8 cellular contexts compared by ENCODE assay signal in the genomic region with DNA sequence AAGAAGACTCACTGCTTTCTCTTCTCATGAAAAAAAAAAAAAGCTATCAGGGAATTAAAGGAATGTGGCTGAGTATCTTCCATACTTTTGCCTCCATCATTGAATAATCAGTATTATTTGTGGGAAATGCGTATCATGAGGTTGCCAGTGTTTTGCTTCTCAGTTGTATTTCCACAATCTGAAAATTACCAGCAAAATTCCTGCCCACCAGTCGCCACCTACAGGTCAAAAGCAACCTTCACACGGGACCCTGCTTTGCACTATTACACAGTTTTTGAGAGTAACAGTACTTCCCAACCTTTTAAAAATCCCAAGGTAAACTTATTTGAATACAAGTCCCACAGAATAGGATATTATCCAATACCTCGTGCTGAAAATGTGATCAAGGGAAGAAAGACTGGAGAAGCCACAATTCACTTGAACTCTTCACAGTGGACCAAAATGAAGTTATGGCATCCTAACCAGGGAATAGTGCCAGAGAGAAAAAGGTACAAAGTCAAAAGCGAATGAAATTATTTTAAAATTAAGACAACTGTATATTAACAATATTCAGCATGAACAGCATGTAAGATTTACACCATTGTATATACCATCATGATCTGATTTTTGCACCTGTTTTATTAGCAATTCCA. TPM values are rescaled to one million over a fixed set of nuclear protein-coding genes. Genes with fewer than 3 reads are reported as not detected.
A peak's percentile ranks its signal among the peaks of the same experiment; 100 is the strongest.
DNase-seq lines count a peak whose midpoint lies in the region; ATAC-seq, FAIRE-seq and TF ChIP-seq lines count a peak whose summit lies in the region.
"Had no signal": no experiment of that assay in that cellular context is flagged by ENCODE, and none has a peak within 500 bp of the region (broad histone marks: within the 10 kb centered on the region; RNA-seq: fewer than 3 reads in every experiment).

No MANE protein-coding gene starts in this region.

- H3K27me3 Mint-ChIP-seq in endodermal cell (ENCODE audit: insufficient read depth): peaks cover 16% of the 10 kb centered on the region

- H3K9me3 Mint-ChIP-seq in endodermal cell: peaks cover 49% of the 10 kb centered on the region
- H3K9me3 Mint-ChIP-seq: naive B cell had no signal

- no peaks in the 10 kb centered on the region for H3K27me3 ChIP-seq in endodermal cell (ENCODE audit: control insufficient read depth, insufficient read depth, low read length, poor library complexity, severe bottlenecking)
- H3K27me3 ChIP-seq in pancreas: peaks cover 0 to 9% (median 0%) of the 10 kb centered on the region in 4 donors

- no peaks in the 10 kb centered on the region for H3K36me3 ChIP-seq in endodermal cell (ENCODE audit: control insufficient read depth, insufficient read depth, low read length)
- H3K36me3 ChIP-seq in pancreas: no peaks in the 10 kb centered on the region

- no peak overlapping the region for H3K4me3 Mint-ChIP-seq in endodermal cell
- H3K4me3 Mint-ChIP-seq: naive B cell had no signal

- H3K9me3 ChIP-seq in endodermal cell (ENCODE audit: control insufficient read depth, low read length): no peaks in the 10 kb centered on the region
- H3K9me3 ChIP-seq in pancreas: no peaks in the 10 kb centered on the region

- H3K9ac ChIP-seq in endodermal cell (ENCODE audit: extremely low read depth, low read length, poor library complexity, severe bottlenecking): no peak overlapping the region

- ATAC-seq in GM19351 (IDR thresholded peaks at IDR 0.05; ENCODE audit: unreplicated experiment) (peak; percentile 66), pancreas (peak; percentile 46 to 73 (median 57)), GM21526 (IDR thresholded peaks at IDR 0.05; ENCODE audit: low FRiP score, unreplicated experiment) (no peak)

- 21% methylated on average over 4 of the region's 5 CpGs; no CpG with 5 or more reads in 1 of the 2 experiments for WGBS in endodermal cell (ENCODE audit: insufficient coverage in 1 of 2, insufficient read length in 1 of 2), 2 experiments
- WGBS in pancreas, 2 donors: 8 to 11% methylated on average over 5 of the region's 5 CpGs

- peak; percentile 80 for FAIRE-seq in pancreas (lab: Jason Lieb, UNC)

- no peaks in the 10 kb centered on the region for H3K4me1 Mint-ChIP-seq in endodermal cell

- intact Hi-C loops in pancreas (cut with DNase I): no loop called here

- DNase-seq in D341Med (ENCODE audit: low spot score): peak; percentile 50
- DNase-seq in RKO (ENCODE audit: low spot score): peak; percentile 46
- DNase-seq in endodermal cell: peak; percentile 51
- DNase-seq in pancreas: peak in 1 of 6 donors; percentile 26
- no peak for DNase-seq in NCI-H1436 (lab: John Stamatoyannopoulos, UW)
- DNase-seq: naive B cell had no signal

- no peaks in the 10 kb centered on the region for H3K36me3 Mint-ChIP-seq in endodermal cell (ENCODE audit: low read depth)
- H3K36me3 Mint-ChIP-seq: naive B cell had no signal

- peak; percentile 78 for TF ChIP-seq CTCF in endodermal cell (conservative IDR thresholded peaks at IDR 0.05)
- TF ChIP-seq CTCF in pancreas (IDR thresholded peaks at IDR 0.05): peak; percentile 16 to 59 (median 40)

- no peak overlapping the region for H3K4me3 ChIP-seq in endodermal cell (ENCODE audit: low read length)
- H3K4me3 ChIP-seq in pancreas: no peak overlapping the region

- peaks cover 3% of the 10 kb centered on the region for H3K4me1 ChIP-seq in endodermal cell (ENCODE audit: control insufficient read depth, insufficient read depth, low read length)
- H3K4me1 ChIP-seq in pancreas: no peaks in the 10 kb centered on the region

- H3K27ac Mint-ChIP-seq in endodermal cell: no peak overlapping the region
- H3K27ac Mint-ChIP-seq: naive B cell had no signal

- H3K27ac ChIP-seq in endodermal cell (ENCODE audit: low read depth, low read length) (no peak overlapping the region), pancreas (no peak overlapping the region)

RNA-seq across cellular contexts. Expression of gene PGRMC1, which starts 30.4 kb away (rescaled TPM):
- total RNA-seq in endodermal cell (100 to 1,000 TPM; 108 to 115 TPM), pancreas (10 to 100 TPM; 17.0 to 40.1 (median 26.5) TPM)
- 275 TPM for polyA plus RNA-seq in endodermal cell (2013, experiment 1 of 2)
- polyA plus RNA-seq in endodermal cell (2013, experiment 2 of 2): 271 TPM
- polyA plus RNA-seq in pancreas: 10 to 100 TPM; 23.5 to 50.2 TPM
